ENCODE assay signal across 9 cellular contexts in genomic region chr3:77254967-77255831, GRCh38.
A peak's percentile ranks its signal among the peaks of the same experiment; 100 is the strongest.
DNase-seq lines count a peak whose midpoint lies in the region; ATAC-seq and TF ChIP-seq lines count a peak whose summit lies in the region.
"Had no signal": no experiment of that assay in that cellular context is flagged by ENCODE, and none has a peak within 500 bp of the region (broad histone marks: within the 10 kb centered on the region; RNA-seq: fewer than 3 reads in every experiment).

No MANE protein-coding gene starts in this region.

- H3K79me2 ChIP-seq in HCT116 (ENCODE audit: insufficient read depth, low read length) = no peaks in the 10 kb centered on the region
- no peaks in the 10 kb centered on the region for H3K79me2 ChIP-seq in trophoblast cell (ENCODE audit: control insufficient read depth, insufficient read depth, low read length, poor library complexity)

- H3K4me3 ChIP-seq in HCT116 (replicated peaks in 1 of 2; ENCODE audit: low read depth in 1 of 2, low read length in 2 of 2) = no peak overlapping the region
- no peak overlapping the region for H3K4me3 ChIP-seq in NB4 (ENCODE audit: low read depth, low read length)
- H3K4me3 ChIP-seq in fibroblast of villous mesenchyme (ENCODE audit: low read depth, low read length) = no peak overlapping the region
- no peak overlapping the region for H3K4me3 ChIP-seq in trophoblast cell (ENCODE audit: low read depth, low read length)

- BruUV-seq in HCT116 (replicated peaks; lab: Mats Ljungman, UMichigan) = no TSS peak

- RAD21 ChIA-PET in HCT116 (lab: Charles Lee; ENCODE audit: low non-redundant PET in 1 of 2, low total read pairs in 2 of 2, uncharacterized antibody in 2 of 2, unreplicated experiment in 2 of 2) = no interaction called here

- no peak overlapping the region for H3K14ac ChIP-seq in trophoblast cell (ENCODE audit: low read length)

- TF ChIP-seq CTCF in HCT116 (IDR thresholded peaks at IDR 0.05 in 2 of 3, conservative IDR thresholded peaks at IDR 0.05 in 1 of 3; ENCODE audit: borderline replicate concordance in 1 of 3, insufficient read depth in 1 of 3, low read depth in 2 of 3, low read length in 2 of 3) (peak in 2 of 3 experiments; percentile 31 to 51; a peak in 4 of 6 replicates), NB4 (IDR thresholded peaks at IDR 0.05; ENCODE audit: low read depth, low read length) (peak; percentile 41), fibroblast of villous mesenchyme (IDR thresholded peaks at IDR 0.05; ENCODE audit: insufficient read depth, low read depth, low read length) (peak; percentile 56)

- H3K9ac ChIP-seq in HCT116 (ENCODE audit: low read length) = no peak overlapping the region
- H3K9ac ChIP-seq in trophoblast cell (ENCODE audit: low read length) = no peak overlapping the region

- H2BK120ac ChIP-seq in trophoblast cell (ENCODE audit: insufficient read depth, low read length, poor library complexity) = no peak overlapping the region

- H3K9me3 ChIP-seq in HCT116 (ENCODE audit: control insufficient read depth in 1 of 2, insufficient read depth in 1 of 2, low read depth in 1 of 2, low read length in 2 of 2) = peaks cover 4 to 10% of the 10 kb centered on the region in 2 experiments; a peak in 2 of 4 replicates
- H3K9me3 ChIP-seq in trophoblast cell (ENCODE audit: insufficient read depth, low read depth, low read length) = no peaks in the 10 kb centered on the region

- H4K91ac ChIP-seq in trophoblast cell (ENCODE audit: low read depth, low read length) = no peak overlapping the region

- no peak overlapping the region for H4K8ac ChIP-seq in trophoblast cell (ENCODE audit: low read depth, low read length)

- no peak overlapping the region for H3K4me2 ChIP-seq in HCT116 (ENCODE audit: low read length)
- no peak overlapping the region for H3K4me2 ChIP-seq in trophoblast cell (ENCODE audit: low read length)

- DNase-seq in NOMO-1 treated with DMSO at 0.1 percent for 48 hours (lab: John Stamatoyannopoulos, UW; ENCODE audit: unreplicated experiment) (peak; percentile 2), NOMO-1 treated with dmso at 0.1 percent for 144 hours (lab: John Stamatoyannopoulos, UW; ENCODE audit: unreplicated experiment) (no peak), HCT116 (ENCODE audit: low read depth, low spot score) (no peak), NB4 (ENCODE audit: low read depth) (peak; percentile 58), SKM-1 (lab: John Stamatoyannopoulos, UW; ENCODE audit: unreplicated experiment) (peak; percentile 45), fibroblast of villous mesenchyme (ENCODE audit: low read depth) (peak; percentile 39), trophoblast cell (peak; percentile 11 to 68), occipital lobe (lab: John Stamatoyannopoulos, UW) (no peak)

- CTCF ChIA-PET in HCT116 (lab: Charles Lee) = no interaction called here

- H3K4ac ChIP-seq in trophoblast cell (ENCODE audit: low read depth, low read length) = no peak overlapping the region

- H3K4me1 ChIP-seq in HCT116 (ENCODE audit: control insufficient read depth in 1 of 2, insufficient read depth in 2 of 2, low read length in 2 of 2) (no peaks in the 10 kb centered on the region), trophoblast cell (ENCODE audit: control insufficient read depth in 1 of 2, insufficient read depth in 2 of 2, low read length in 2 of 2) (no peaks in the 10 kb centered on the region)

- no peak overlapping the region for H2BK12ac ChIP-seq in trophoblast cell (ENCODE audit: low read length)

- no peaks in the 10 kb centered on the region for H3K9me2 ChIP-seq in HCT116 (ENCODE audit: insufficient read depth)

- no peak overlapping the region for H2AFZ ChIP-seq in HCT116 (ENCODE audit: low read depth, low read length, poor library complexity, severe bottlenecking)
- H2AFZ ChIP-seq in trophoblast cell (ENCODE audit: insufficient read depth, low read length, poor library complexity) = no peak overlapping the region

- H3K18ac ChIP-seq in trophoblast cell (ENCODE audit: low read length) = no peak overlapping the region

- TF ChIP-seq POLR2A in HCT116 (IDR thresholded peaks at IDR 0.05; ENCODE audit: borderline replicate concordance, extremely low read depth, insufficient read depth, insufficient read length) (no peak), NB4 (IDR thresholded peaks at IDR 0.05; ENCODE audit: extremely low read depth, insufficient read length) (no peak)

- H2AK5ac ChIP-seq in trophoblast cell (ENCODE audit: low read length) = no peak overlapping the region

- H3K36me3 ChIP-seq in HCT116 (ENCODE audit: control insufficient read depth in 1 of 2, insufficient read depth in 2 of 2, low read length in 2 of 2) (no peaks in the 10 kb centered on the region), trophoblast cell (ENCODE audit: control insufficient read depth in 1 of 2, insufficient read depth in 2 of 2, low read length in 2 of 2) (no peaks in the 10 kb centered on the region)

- H4K20me1 ChIP-seq in HCT116 (ENCODE audit: insufficient read depth) = no peaks in the 10 kb centered on the region

- H3K23ac ChIP-seq in trophoblast cell (ENCODE audit: low read length) = no peak overlapping the region

- H3K79me1 ChIP-seq in trophoblast cell (ENCODE audit: low read length) = no peaks in the 10 kb centered on the region

- TF ChIP-seq RAD21 in HCT116 (IDR thresholded peaks at IDR 0.05; ENCODE audit: low read depth) = 0 out of 2 replicates have a peak, but pooled peaks have one; percentile 5

- WGBS in trophoblast cell (ENCODE audit: extremely low coverage, insufficient coverage, insufficient read length) = no CpG with 5 or more reads among the region's 3 CpGs

- ATAC-seq in HCT116 = no peak
- ATAC-seq: activated naive CD4-positive, alpha-beta T cell treated with anti-CD3 and anti-CD28 coated beads, Interleukin-2, amount 50 U/mL, for 72 hours had no signal

- no peak overlapping the region for H4K12ac ChIP-seq in trophoblast cell (ENCODE audit: low read depth, low read length)

- no peak overlapping the region for H3K27ac ChIP-seq in HCT116 (ENCODE audit: low read depth, low read length)
- H3K27ac ChIP-seq in trophoblast cell (ENCODE audit: low read depth, low read length) = no peak overlapping the region

- no peak overlapping the region for H2BK5ac ChIP-seq in trophoblast cell (ENCODE audit: low read depth, low read length, poor library complexity)

- H3K27me3 ChIP-seq in HCT116 (ENCODE audit: insufficient read depth, low read length) = no peaks in the 10 kb centered on the region
- H3K27me3 ChIP-seq in trophoblast cell (ENCODE audit: insufficient read depth, low read length) = no peaks in the 10 kb centered on the region

- intact Hi-C loops in HCT116 (cut with micrococcal nuclease) = no loop called here

- POLR2A ChIA-PET in HCT116 (lab: Charles Lee) = no interaction called here

TF ChIP-seq in HCT116, 20 proteins besides CTCF, POLR2A, EP300 and RAD21:
- TF ChIP-seq, protein P1, sequence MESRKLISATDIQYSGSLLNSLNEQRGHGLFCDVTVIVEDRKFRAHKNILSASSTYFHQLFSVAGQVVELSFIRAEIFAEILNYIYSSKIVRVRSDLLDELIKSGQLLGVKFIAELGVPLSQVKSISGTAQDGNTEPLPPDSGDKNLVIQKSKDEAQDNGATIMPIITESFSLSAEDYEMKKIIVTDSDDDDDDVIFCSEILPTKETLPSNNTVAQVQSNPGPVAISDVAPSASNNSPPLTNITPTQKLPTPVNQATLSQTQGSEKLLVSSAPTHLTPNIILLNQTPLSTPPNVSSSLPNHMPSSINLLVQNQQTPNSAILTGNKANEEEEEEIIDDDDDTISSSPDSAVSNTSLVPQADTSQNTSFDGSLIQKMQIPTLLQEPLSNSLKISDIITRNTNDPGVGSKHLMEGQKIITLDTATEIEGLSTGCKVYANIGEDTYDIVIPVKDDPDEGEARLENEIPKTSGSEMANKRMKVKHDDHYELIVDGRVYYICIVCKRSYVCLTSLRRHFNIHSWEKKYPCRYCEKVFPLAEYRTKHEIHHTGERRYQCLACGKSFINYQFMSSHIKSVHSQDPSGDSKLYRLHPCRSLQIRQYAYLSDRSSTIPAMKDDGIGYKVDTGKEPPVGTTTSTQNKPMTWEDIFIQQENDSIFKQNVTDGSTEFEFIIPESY (IDR thresholded peaks at IDR 0.05; ENCODE audit: extremely low read depth, insufficient replicate concordance, low read length) = no peak
- TF ChIP-seq FOSL1 (IDR thresholded peaks at IDR 0.05; ENCODE audit: low read depth) (no peak), EZH2 (IDR thresholded peaks at IDR 0.05) (no peak), EGR1 (IDR thresholded peaks at IDR 0.05; ENCODE audit: low read depth) (no peak), TCF7L2 (IDR thresholded peaks at IDR 0.05; ENCODE audit: borderline replicate concordance, extremely low read depth, insufficient read depth, insufficient read length) (no peak), ELF1 (IDR thresholded peaks at IDR 0.05; ENCODE audit: borderline replicate concordance, low read depth) (no peak), JUND (IDR thresholded peaks at IDR 0.05) (no peak), SP1 (IDR thresholded peaks at IDR 0.05; ENCODE audit: low read depth) (no peak), ZNF274 (IDR thresholded peaks at IDR 0.05; ENCODE audit: low read depth, low read length) (no peak), ZFX (IDR thresholded peaks at IDR 0.05) (no peak), CBX3 (IDR thresholded peaks at IDR 0.05; ENCODE audit: low read depth) (no peak)
- TF ChIP-seq, protein P2, sequence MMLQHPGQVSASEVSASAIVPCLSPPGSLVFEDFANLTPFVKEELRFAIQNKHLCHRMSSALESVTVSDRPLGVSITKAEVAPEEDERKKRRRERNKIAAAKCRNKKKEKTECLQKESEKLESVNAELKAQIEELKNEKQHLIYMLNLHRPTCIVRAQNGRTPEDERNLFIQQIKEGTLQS (IDR thresholded peaks at IDR 0.05) = no peak
TF ChIP-seq in HCT116: peak in this region for 0.

Comparison
In these comparisons a context has a peak if more than half of its experiments do, and no peak if none do; other contexts are left out.
1. DNase-seq: peak in NOMO-1 treated with DMSO at 0.1 percent for 48 hours (single experiment), NB4 (single experiment), SKM-1 (single experiment), fibroblast of villous mesenchyme (single experiment) and trophoblast cell (2 of 2); none in NOMO-1 treated with dmso at 0.1 percent for 144 hours (single experiment), HCT116 (single experiment) and occipital lobe (single experiment).
2. Peak in every context shown above with its lines, with median percentiles within 50 percentile points of each other: CTCF ChIP-seq.